ENCODE assay signal across 1 cellular context in genomic region chr4:26434030-26434639, GRCh38.
TF ChIP-seq lines count a peak whose summit lies in the region.

No MANE protein-coding gene starts in this region.

TF ChIP-seq in HepG2, 621 proteins besides CTCF, POLR2A, EP300 and RAD21:
- TF ChIP-seq ZMAT3 (CRISPR knock-in tag; conservative IDR thresholded peaks at IDR 0.05) (no peak), CBX5 (CRISPR knock-in tag; IDR thresholded peaks at IDR 0.05; ENCODE audit: borderline replicate concordance) (no peak), TEAD2 (CRISPR knock-in tag; IDR thresholded peaks at IDR 0.05) (no peak), ZNF652 (CRISPR knock-in tag; IDR thresholded peaks at IDR 0.05; ENCODE audit: borderline replicate concordance, low read depth) (peak; percentile 57; the same call in 1 of the 2 replicates), ZNF841 (CRISPR knock-in tag; IDR thresholded peaks at IDR 0.05; ENCODE audit: borderline replicate concordance) (no peak)
